Comparison of ENCODE assay signal across 15 cellular contexts in genomic region chr13:84645196-84646071, GRCh38.
DNase-seq lines count a peak whose midpoint lies in the region; ATAC-seq and TF ChIP-seq lines count a peak whose summit lies in the region.
"Had no signal": no experiment of that assay in that cellular context is flagged by ENCODE, and none has a peak within 500 bp of the region (broad histone marks: within the 10 kb centered on the region; RNA-seq: fewer than 3 reads in every experiment).

No MANE protein-coding gene starts in this region.

- no peaks in the 10 kb centered on the region; the same call in 1 of the 2 replicates for H3K9me3 ChIP-seq in SJCRH30 (replicated peaks)
- peaks cover 0 to 4% (median 0%) of the 10 kb centered on the region in 8 donors for H3K9me3 ChIP-seq in spleen

- TF ChIP-seq POLR2A in spleen (IDR thresholded peaks at IDR 0.05) = no peak

- H3K9me3 Mint-ChIP-seq in CD14-positive monocyte = peaks cover 0 to 5% (median 0%) of the 10 kb centered on the region in 7 donors

- CTCF ChIA-PET in BJ (lab: Yijun Ruan, JAX) = no interaction called here

- H3K27ac ChIP-seq in SJCRH30 (peak overlapping the region; percentile 61), spleen (no peak overlapping the region)

- H3K27ac Mint-ChIP-seq in CD14-positive monocyte = no peak overlapping the region
- H3K27ac Mint-ChIP-seq: activated T-helper 2 cell treated with anti-CD3 and anti-CD28 coated beads, Interferon-gamma antibody, Interleukin-2, Interleukin-4, amounts not matched to agents 10 μg/mL and 5 μg/mL and 100 μg/mL, durations not matched to agents 14 hours and 24 hours and 36 hours; natural killer cell treated with Interleukin-12 subunit alpha and Interleukin-12 subunit beta and Interleukin-15 and Interleukin-18, amount 100 ng/mL, for 72 hours had no signal

- no peaks in the 10 kb centered on the region for H3K27me3 ChIP-seq in BJ (ENCODE audit: control insufficient read depth, insufficient read depth, low read length)
- no peaks in the 10 kb centered on the region for H3K27me3 ChIP-seq in SJCRH30
- no peaks in the 10 kb centered on the region for H3K27me3 ChIP-seq in spleen (replicated peaks in 1 of 7)

- no peaks in the 10 kb centered on the region for H3K36me3 ChIP-seq in BJ (ENCODE audit: control insufficient read depth, insufficient read depth, low read length)
- H3K36me3 ChIP-seq in SJCRH30 = no peaks in the 10 kb centered on the region
- no peaks in the 10 kb centered on the region for H3K36me3 ChIP-seq in spleen

- ATAC-seq in GM21367 (IDR thresholded peaks at IDR 0.05; ENCODE audit: unreplicated experiment) = no peak
- ATAC-seq: natural killer cell treated with Interleukin-12 subunit alpha and Interleukin-12 subunit beta and Interleukin-15 and Interleukin-18, amount 100 ng/mL, for 72 hours had no signal

- H3K4me3 ChIP-seq in BJ (ENCODE audit: low read depth, low read length) (no peak overlapping the region), SJCRH30 (no peak overlapping the region), spleen (no peak overlapping the region)

- H3K27me3 Mint-ChIP-seq in CD14-positive monocyte (ENCODE audit: low read depth in 3 of 3) = no peaks in the 10 kb centered on the region
- H3K27me3 Mint-ChIP-seq: natural killer cell treated with Interleukin-12 subunit alpha and Interleukin-12 subunit beta and Interleukin-15 and Interleukin-18, amount 100 ng/mL, for 72 hours had no signal

- peaks cover 9% of the 10 kb centered on the region for H3K4me1 Mint-ChIP-seq in CD14-positive monocyte

- in situ Hi-C loops in KBM-7 (cut with MboI; ENCODE audit: low pct_unique_long_range_greater_than_20kb, low sequenced_read_pairs) = no loop called here

- intact Hi-C loops in CD14-positive monocyte (cut with micrococcal nuclease) = no loop called here
- intact Hi-C loops in spleen (cut with DNase I; ENCODE audit: low total_unique reads) = no loop called here

- POLR2A ChIA-PET in BJ (lab: Charles Lee) = no interaction called here

- H3K4me3 Mint-ChIP-seq in CD14-positive monocyte = no peak overlapping the region
- H3K4me3 Mint-ChIP-seq: natural killer cell treated with Interleukin-12 subunit alpha and Interleukin-12 subunit beta and Interleukin-15 and Interleukin-18, amount 100 ng/mL, for 72 hours had no signal

- peak; percentile 68 for DNase-seq in BJ (ENCODE audit: low read depth)
- DNase-seq in KBM-7 = peak; percentile 71
- peak; percentile 5 to 26 for DNase-seq in SJCRH30
- DNase-seq in glomerular visceral epithelial cell (ENCODE audit: extremely low spot score) = peak; percentile 40
- no peak for DNase-seq in activated effector memory CD4-positive, alpha-beta T cell treated with Interleukin-2 at 50 U/mL for 16 hours
- no peak for DNase-seq in CD14-positive monocyte (ENCODE audit: low spot score)
- no peak for DNase-seq in spleen
- DNase-seq: effector CD4-positive, alpha-beta T cell; GF-D8; NCI-H774; stimulated activated CD4-positive, alpha-beta T cell treated with anti-CD3 and anti-CD28 coated beads, Interleukin-15, amount 100 ng/mL, for 24 hours; stimulated activated naive CD4-positive, alpha-beta T cell had no signal

- H3K36me3 Mint-ChIP-seq in CD14-positive monocyte = no peaks in the 10 kb centered on the region
- H3K36me3 Mint-ChIP-seq: natural killer cell treated with Interleukin-12 subunit alpha and Interleukin-12 subunit beta and Interleukin-15 and Interleukin-18, amount 100 ng/mL, for 72 hours had no signal

- H3K4me1 ChIP-seq in SJCRH30 (peaks cover 34% of the 10 kb centered on the region), spleen (no peaks in the 10 kb centered on the region)

- TF ChIP-seq CTCF in BJ (IDR thresholded peaks at IDR 0.05; ENCODE audit: insufficient read depth, low read depth, low read length) = no peak
- TF ChIP-seq CTCF in CD14-positive monocyte (IDR thresholded peaks at IDR 0.05) = no peak
- no peak for TF ChIP-seq CTCF in spleen (IDR thresholded peaks at IDR 0.05 in 8 of 11, conservative IDR thresholded peaks at IDR 0.05 in 3 of 11)

- WGBS in spleen, 5 donors = 35 to 57% (median 47%) methylated on average over 4 of the region's 4 CpGs

Comparison
In these comparisons a context has a peak if more than half of its experiments do, and no peak if none do; other contexts are left out.
1. DNase-seq: peak in BJ (single experiment), KBM-7 (single experiment), SJCRH30 (2 of 2) and glomerular visceral epithelial cell (single experiment); none in activated effector memory CD4-positive, alpha-beta T cell treated with Interleukin-2 at 50 U/mL for 16 hours (single experiment), CD14-positive monocyte (single experiment) and spleen (single experiment).